Comparison of ENCODE assay signal across 16 cellular contexts in genomic region chr2:226618875-226619605, GRCh38.
DNase-seq lines count a peak whose midpoint lies in the region; ATAC-seq and TF ChIP-seq lines count a peak whose summit lies in the region.
"Had no signal": no experiment of that assay in that cellular context is flagged by ENCODE, and none has a peak within 500 bp of the region (broad histone marks: within the 10 kb centered on the region; RNA-seq: fewer than 3 reads in every experiment).

No MANE protein-coding gene starts in this region.

- no peaks in the 10 kb centered on the region for H3K9me3 Mint-ChIP-seq in progenitor cell of endocrine pancreas (ENCODE audit: low read depth)
- H3K9me3 Mint-ChIP-seq: dendritic cell treated with granulocyte-macrophage colony-stimulating factor and Interleukin-4, amounts not matched to agents 40 ng/mL and 50 ng/mL, for 4 days had no signal

- no peaks in the 10 kb centered on the region for H3K36me3 Mint-ChIP-seq in progenitor cell of endocrine pancreas (ENCODE audit: insufficient read depth)

- no peak for TF ChIP-seq POLR2A in GM18505 (IDR thresholded peaks at IDR 0.05; ENCODE audit: borderline replicate concordance, extremely low read depth, insufficient read depth, insufficient read length)

- no peak for TF ChIP-seq CTCF in AG10803 (conservative IDR thresholded peaks at IDR 0.05; ENCODE audit: low read length)
- TF ChIP-seq CTCF in progenitor cell of endocrine pancreas (IDR thresholded peaks at IDR 0.05; ENCODE audit: unreplicated experiment) = no peak
- TF ChIP-seq CTCF in GM13976 (IDR thresholded peaks at IDR 0.05; ENCODE audit: borderline replicate concordance, control extremely low read depth, extremely low read depth, insufficient read depth, missing control alignments) = no peak

- in situ Hi-C loops in GM13976 (cut with MboI; ENCODE audit: low sequenced_read_pairs, unreplicated experiment) = no loop called here

- DNase-seq in AG10803 (ENCODE audit: low read depth) (peak; percentile 86), HuH-7 (ENCODE audit: low spot score) (peak; percentile 32), brain pericyte (ENCODE audit: low read depth, low spot score) (peak; percentile 47), left colon (no peak), progenitor cell of endocrine pancreas (ENCODE audit: low spot score, unreplicated experiment) (no peak), GM13976 (ENCODE audit: low spot score) (no peak)
- DNase-seq: activated CD4-positive, alpha-beta T cell treated with anti-CD3 and anti-CD28 coated beads for 4 hours; AML-193; NCI-H1105; NCI-H774; stimulated activated CD4-positive, alpha-beta T cell treated with anti-CD3 and anti-CD28 coated beads, Interleukin-1b, Interleukin-23, amount 100 ng/mL, for 48 hours; thyroid gland had no signal

- H3K27ac Mint-ChIP-seq in progenitor cell of endocrine pancreas = no peak overlapping the region
- H3K27ac Mint-ChIP-seq: dendritic cell treated with granulocyte-macrophage colony-stimulating factor and Interleukin-4, amounts not matched to agents 40 ng/mL and 50 ng/mL, for 4 days had no signal

- intact Hi-C loops in left colon (cut with DNase I, micrococcal nuclease) = no loop called here

- H3K4me1 Mint-ChIP-seq in progenitor cell of endocrine pancreas (ENCODE audit: low read depth) = peaks cover 10% of the 10 kb centered on the region

- no peak overlapping the region for H3K4me3 ChIP-seq in AG10803 (ENCODE audit: low read length)
- H3K4me3 ChIP-seq: gastroesophageal sphincter, thyroid gland had no signal

- no peak overlapping the region for H3K4me3 Mint-ChIP-seq in progenitor cell of endocrine pancreas (ENCODE audit: low read depth)
- H3K4me3 Mint-ChIP-seq: dendritic cell treated with granulocyte-macrophage colony-stimulating factor and Interleukin-4, amounts not matched to agents 40 ng/mL and 50 ng/mL, for 4 days had no signal

- no peaks in the 10 kb centered on the region for H3K27me3 Mint-ChIP-seq in progenitor cell of endocrine pancreas

- ATAC-seq in left colon (peak; percentile 93), HG02852 (IDR thresholded peaks at IDR 0.05; ENCODE audit: unreplicated experiment) (no peak), GM18505 (IDR thresholded peaks at IDR 0.05; ENCODE audit: unreplicated experiment) (no peak)
- ATAC-seq: gastroesophageal sphincter had no signal

Comparison
In these comparisons a context has a peak if more than half of its experiments do, and no peak if none do; other contexts are left out.
1. DNase-seq: peak in AG10803 (single experiment), HuH-7 (single experiment) and brain pericyte (single experiment); none in left colon (0 of 2), progenitor cell of endocrine pancreas (single experiment) and GM13976 (single experiment).